1 cellular context compared by ENCODE assay signal in genomic region chr3:53858096-53858741, GRCh38.
TF ChIP-seq lines count a peak whose summit lies in the region.

No MANE protein-coding gene starts in this region.

TF ChIP-seq in HCT116, 20 proteins besides CTCF, POLR2A, EP300 and RAD21:
- TF ChIP-seq POLR2AphosphoS5 (IDR thresholded peaks at IDR 0.05; ENCODE audit: low read depth, low read length) (no peak), EZH2phosphoT487 (IDR thresholded peaks at IDR 0.05; ENCODE audit: borderline replicate concordance) (no peak), JUND (IDR thresholded peaks at IDR 0.05) (no peak), SIN3A (IDR thresholded peaks at IDR 0.05; ENCODE audit: low read depth) (no peak), CEBPB (IDR thresholded peaks at IDR 0.05; ENCODE audit: low read depth) (no peak), MAX (IDR thresholded peaks at IDR 0.05) (no peak), REST (IDR thresholded peaks at IDR 0.05; ENCODE audit: low read depth) (no peak), ZNF274 (IDR thresholded peaks at IDR 0.05; ENCODE audit: low read depth, low read length) (no peak), EZH2 (IDR thresholded peaks at IDR 0.05) (no peak), YY1 (IDR thresholded peaks at IDR 0.05; ENCODE audit: extremely low read depth, insufficient replicate concordance, low read depth, low read length) (no peak), ZBTB33 (IDR thresholded peaks at IDR 0.05; ENCODE audit: extremely low read depth, insufficient replicate concordance, low read length) (no peak), TCF7L2 (IDR thresholded peaks at IDR 0.05; ENCODE audit: borderline replicate concordance, extremely low read depth, insufficient read depth, insufficient read length) (no peak)
